9 cellular contexts compared by ENCODE assay signal in the genomic region with DNA sequence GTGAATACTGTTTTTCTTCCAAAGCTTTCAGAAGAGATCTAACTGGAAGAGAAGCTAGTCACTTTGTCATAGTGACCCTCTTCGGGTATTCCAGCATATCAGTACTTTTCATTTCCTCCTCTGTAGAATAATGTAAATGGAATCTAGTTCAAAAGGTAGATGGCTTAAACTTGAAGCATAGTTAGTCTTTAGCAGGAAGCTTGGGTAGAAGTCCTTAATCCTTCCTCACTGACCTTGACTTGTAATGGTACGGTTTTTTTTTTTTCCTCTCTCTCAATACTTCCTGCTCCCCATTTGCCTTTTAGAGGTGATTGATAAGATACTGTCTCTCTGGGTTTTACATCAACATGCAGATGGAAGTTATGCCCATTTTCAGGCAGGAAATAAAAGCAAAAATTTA. TPM values are rescaled to one million over a fixed set of nuclear protein-coding genes. Genes with fewer than 3 reads are reported as not detected.
A peak's percentile ranks its signal among the peaks of the same experiment; 100 is the strongest.
DNase-seq lines count a peak whose midpoint lies in the region; ATAC-seq and TF ChIP-seq lines count a peak whose summit lies in the region.
"Had no signal": no experiment of that assay in that cellular context is flagged by ENCODE, and none has a peak within 500 bp of the region (broad histone marks: within the 10 kb centered on the region; RNA-seq: fewer than 3 reads in every experiment).

No MANE protein-coding gene starts in this region.

- H3K27ac ChIP-seq in PC-3 (ENCODE audit: low read length), result no peak overlapping the region
- no peak overlapping the region for H3K27ac ChIP-seq in parathyroid adenoma

- POLR2A ChIA-PET in PC-3 (lab: Charles Lee; ENCODE audit: unreplicated experiment), result no interaction called here

- H3K9me3 Mint-ChIP-seq in endothelial cell (ENCODE audit: unreplicated experiment), result no peaks in the 10 kb centered on the region

- H3K27me3 ChIP-seq in GM06990 (replicated peaks; ENCODE audit: control insufficient read depth, insufficient read depth, low read length), result no peaks in the 10 kb centered on the region
- H3K27me3 ChIP-seq in PC-3 (ENCODE audit: low read length), result no peaks in the 10 kb centered on the region
- H3K27me3 ChIP-seq in parathyroid adenoma (ENCODE audit: control insufficient read depth, insufficient read depth, low read length), result no peaks in the 10 kb centered on the region

- H3K9me2 ChIP-seq in PC-3 (replicated peaks; ENCODE audit: low read length), result no peaks in the 10 kb centered on the region

- peak overlapping the region; percentile 83 for H3K4me2 ChIP-seq in PC-3 (ENCODE audit: low read length)
- H3K4me2 ChIP-seq in parathyroid adenoma (ENCODE audit: low read length), result peak overlapping the region; percentile 85

- no peaks in the 10 kb centered on the region for H3F3A ChIP-seq in PC-3 (ENCODE audit: low read length, unreplicated experiment)

- H3K36me3 ChIP-seq in GM06990 (ENCODE audit: control insufficient read depth, insufficient read depth, low read length) (no peaks in the 10 kb centered on the region), PC-3 (ENCODE audit: low read depth, low read length) (no peaks in the 10 kb centered on the region), parathyroid adenoma (ENCODE audit: control insufficient read depth, insufficient read depth, low read length) (no peaks in the 10 kb centered on the region)

- H3K36me3 Mint-ChIP-seq in endothelial cell (ENCODE audit: low read depth, unreplicated experiment), result no peaks in the 10 kb centered on the region

- peak overlapping the region; percentile 94 for H3K4me3 Mint-ChIP-seq in endothelial cell (ENCODE audit: unreplicated experiment)

- BruUV-seq in PC-3 (replicated peaks; lab: Mats Ljungman, UMichigan), result TSS peak; percentile 36

- H3K27me3 Mint-ChIP-seq in endothelial cell (ENCODE audit: unreplicated experiment), result peaks cover 5% of the 10 kb centered on the region

- peaks cover 40% of the 10 kb centered on the region for H4K20me1 ChIP-seq in PC-3 (ENCODE audit: low read length)

- H3K4me1 Mint-ChIP-seq in endothelial cell (ENCODE audit: unreplicated experiment), result peaks cover 12% of the 10 kb centered on the region

- H3K9ac ChIP-seq in PC-3 (ENCODE audit: low read length), result peak overlapping the region; percentile 81; the same call in 1 of the 2 replicates
- no peak overlapping the region for H3K9ac ChIP-seq in parathyroid adenoma

- H3K27ac Mint-ChIP-seq in endothelial cell (ENCODE audit: unreplicated experiment), result no peak overlapping the region

- peaks cover 33% of the 10 kb centered on the region for H3K4me1 ChIP-seq in PC-3 (ENCODE audit: insufficient read depth, low read length)
- H3K4me1 ChIP-seq in parathyroid adenoma, result peaks cover 4% of the 10 kb centered on the region

- H3K4me3 ChIP-seq in GM06990 (replicated peaks; ENCODE audit: low read depth, low read length), result peak overlapping the region; percentile 100
- peak overlapping the region; percentile 94 for H3K4me3 ChIP-seq in PC-3 (ENCODE audit: low read length)
- H3K4me3 ChIP-seq in parathyroid adenoma (ENCODE audit: low read depth, low read length), result no peak overlapping the region

- ATAC-seq in PC-3 (no peak), GM19328 (IDR thresholded peaks at IDR 0.05; ENCODE audit: unreplicated experiment) (no peak)

- H3K79me2 ChIP-seq in PC-3 (ENCODE audit: low read length), result peaks cover 63% of the 10 kb centered on the region
- peaks cover 29% of the 10 kb centered on the region for H3K79me2 ChIP-seq in parathyroid adenoma

- DNase-seq in GM06990 (ENCODE audit: extremely low read depth, insufficient read length), result no peak
- DNase-seq in PC-3, result peak; percentile 40
- no peak for DNase-seq in endothelial cell (ENCODE audit: low spot score)
- no peak for DNase-seq in NCI-H526 treated with DMSO at 0.1 percent for 48 hours (lab: John Stamatoyannopoulos, UW)
- no peak for DNase-seq in NCI-H187 (lab: John Stamatoyannopoulos, UW)
- DNase-seq in activated CD4-positive, alpha-beta T cell treated with anti-CD3 and anti-CD28 coated beads, Interleukin-2, amount 50 U/mL, for 1 hour, result no peak
- DNase-seq: activated CD4-positive, alpha-beta T cell treated with anti-CD3 and anti-CD28 coated beads for 4 hours had no signal

- H3K9me3 ChIP-seq in PC-3 (ENCODE audit: low read length) (no peaks in the 10 kb centered on the region), parathyroid adenoma (ENCODE audit: control insufficient read depth, low read length) (no peaks in the 10 kb centered on the region)

- H2AFZ ChIP-seq in PC-3 (ENCODE audit: low read length) (no peak overlapping the region), parathyroid adenoma (no peak overlapping the region)

- CTCF ChIA-PET in PC-3 (lab: Charles Lee), result interaction anchor here (0.6 to 1.5 kb wide), 2 partner anchors 19 to 27 kb away, joined by 4 to 7 read pairs; no protein-coding TSS in a partner anchor

- no peak for TF ChIP-seq CTCF in GM06990 (IDR thresholded peaks at IDR 0.05; ENCODE audit: insufficient read depth, low read length, poor library complexity, severe bottlenecking)
- no peak for TF ChIP-seq CTCF in PC-3 (conservative IDR thresholded peaks at IDR 0.05; ENCODE audit: low read depth, low read length)
- TF ChIP-seq CTCF in endothelial cell (IDR thresholded peaks at IDR 0.05; ENCODE audit: unreplicated experiment), result no peak
- TF ChIP-seq CTCF in parathyroid adenoma (IDR thresholded peaks at IDR 0.05), result no peak

- intact Hi-C loops in PC-3 (cut with micrococcal nuclease), result loop anchor here (2.0 kb wide), 1 partner anchor 28 kb away; no protein-coding TSS in a partner anchor

RNA-seq across cellular contexts. Expression of gene FBXO34, which starts 1.7 kb away (rescaled TPM):
- 33.6 and 35.9 TPM in 2 replicates for total RNA-seq in PC-3 (2014; rRNA removed)
- total RNA-seq in endothelial cell (ENCODE audit: unreplicated experiment), result 14.2 TPM
